In genomic region chr20:57570898-57571297, GRCh38 we compare ENCODE assay signal across 29 cellular contexts. TPM values are rescaled to one million over a fixed set of nuclear protein-coding genes. Genes with fewer than 3 reads are reported as not detected.
"Had no signal": no experiment of that assay in that cellular context is flagged by ENCODE, and none has a peak within 500 bp of the region (broad histone marks: within the 10 kb centered on the region; RNA-seq: fewer than 3 reads in every experiment).

No MANE protein-coding gene starts in this region.

- H3K9me3 ChIP-seq: heart right ventricle, lower lobe of right lung, ovary, psoas muscle, tibial artery had no signal

- H3K27me3 ChIP-seq: ovary had no signal

- H3K36me3 Mint-ChIP-seq: activated CD4-positive, alpha-beta memory T cell treated with anti-CD3 and anti-CD28 coated beads for 36 hours; activated naive CD8-positive, alpha-beta T cell treated with anti-CD3 and anti-CD28 coated beads, Interleukin-2, amount 10 ng/mL, durations not matched to agents 7 days and 5 days; naive thymus-derived CD4-positive, alpha-beta T cell had no signal

- H3K4me1 ChIP-seq: heart right ventricle, lower lobe of right lung, psoas muscle, tibial artery had no signal

- H3K9me3 Mint-ChIP-seq: activated B cell treated with CpG ODN at 0.5 μM for 24 hours; activated CD4-positive, alpha-beta memory T cell treated with anti-CD3 and anti-CD28 coated beads for 36 hours; activated naive CD4-positive, alpha-beta T cell treated with anti-CD3 and anti-CD28 coated beads for 36 hours; activated naive CD8-positive, alpha-beta T cell treated with anti-CD3 and anti-CD28 coated beads, Interleukin-2, amount 10 ng/mL, durations not matched to agents 7 days and 5 days; activated T-cell treated with anti-CD3 and anti-CD28 coated beads, Interleukin-2, amount 50 U/mL, for 72 hours; naive thymus-derived CD4-positive, alpha-beta T cell; stimulated activated naive CD8-positive, alpha-beta T cell treated with anti-CD3 and anti-CD28 coated beads, Interleukin-15, Interleukin-2, amounts not matched to agents 100 ng/mL and 50 ng/mL, for 24 hours had no signal

- FAIRE-seq: bronchial epithelial cell, endometrium, urothelium cell line had no signal

- H3K4me3 ChIP-seq: heart right ventricle, lower lobe of right lung, ovary, psoas muscle, tibial artery had no signal

- H3K27ac ChIP-seq: heart right ventricle, lower lobe of right lung, ovary, psoas muscle, tibial artery had no signal

- H3K4me3 Mint-ChIP-seq: activated B cell treated with CpG ODN at 0.5 μM for 24 hours; activated CD4-positive, alpha-beta memory T cell treated with anti-CD3 and anti-CD28 coated beads for 36 hours; activated CD4-positive, alpha-beta T cell treated with anti-CD3 and anti-CD28 coated beads for 36 hours; activated naive CD4-positive, alpha-beta T cell treated with anti-CD3 and anti-CD28 coated beads for 36 hours; activated naive CD8-positive, alpha-beta T cell treated with anti-CD3 and anti-CD28 coated beads, Interleukin-2, amount 10 ng/mL, durations not matched to agents 7 days and 5 days; activated T-cell treated with anti-CD3 and anti-CD28 coated beads, Interleukin-2, amount 50 U/mL, for 72 hours; naive thymus-derived CD4-positive, alpha-beta T cell; stimulated activated naive CD8-positive, alpha-beta T cell treated with anti-CD3 and anti-CD28 coated beads, Interleukin-15, Interleukin-2, amounts not matched to agents 100 ng/mL and 50 ng/mL, for 24 hours; T-helper 17 cell had no signal

- DNase-seq: activated B cell treated with CpG ODN at 0.5 μM for 24 hours; activated CD4-positive, alpha-beta memory T cell treated with anti-CD3 and anti-CD28 coated beads for 36 hours; activated CD4-positive, alpha-beta T cell treated with anti-CD3 and anti-CD28 coated beads for 36 hours; activated effector memory CD4-positive, alpha-beta T cell treated with Interleukin-2 at 50 U/mL for 16 hours; activated naive CD4-positive, alpha-beta T cell treated with anti-CD3 and anti-CD28 coated beads for 36 hours; activated naive CD8-positive, alpha-beta T cell treated with anti-CD3 and anti-CD28 coated beads, Interleukin-2, amount 10 ng/mL, durations not matched to agents 7 days and 5 days; activated T-cell treated with anti-CD3 and anti-CD28 coated beads, Interleukin-2, amount 50 U/mL, for 72 hours; amniotic stem cell; cortex of kidney; effector CD4-positive, alpha-beta T cell; heart right ventricle; islet precursor cell; left colon; lower lobe of right lung; mesendoderm; naive thymus-derived CD4-positive, alpha-beta T cell; ovary; psoas muscle; right cardiac atrium; stimulated activated CD4-positive, alpha-beta T cell treated with anti-CD3 and anti-CD28 coated beads, Interleukin-1b, Interleukin-23, amount 100 ng/mL, for 48 hours; T-helper 17 cell; tibial artery had no signal

- H3K27ac Mint-ChIP-seq: activated B cell treated with CpG ODN at 0.5 μM for 24 hours; activated CD4-positive, alpha-beta memory T cell treated with anti-CD3 and anti-CD28 coated beads for 36 hours; activated CD4-positive, alpha-beta T cell treated with anti-CD3 and anti-CD28 coated beads for 36 hours; activated naive CD4-positive, alpha-beta T cell treated with anti-CD3 and anti-CD28 coated beads for 36 hours; activated naive CD8-positive, alpha-beta T cell treated with anti-CD3 and anti-CD28 coated beads, Interleukin-2, amount 10 ng/mL, durations not matched to agents 7 days and 5 days; activated T-cell treated with anti-CD3 and anti-CD28 coated beads, Interleukin-2, amount 50 U/mL, for 72 hours; naive thymus-derived CD4-positive, alpha-beta T cell; stimulated activated naive CD8-positive, alpha-beta T cell treated with anti-CD3 and anti-CD28 coated beads, Interleukin-15, Interleukin-2, amounts not matched to agents 100 ng/mL and 50 ng/mL, for 24 hours; T-helper 17 cell had no signal

- H3K4me1 Mint-ChIP-seq: activated B cell treated with CpG ODN at 0.5 μM for 24 hours; activated CD4-positive, alpha-beta T cell treated with anti-CD3 and anti-CD28 coated beads for 36 hours; activated naive CD8-positive, alpha-beta T cell treated with anti-CD3 and anti-CD28 coated beads, Interleukin-2, amount 10 ng/mL, durations not matched to agents 7 days and 5 days; naive thymus-derived CD4-positive, alpha-beta T cell; T-helper 17 cell had no signal

- H3K36me3 ChIP-seq: heart right ventricle, lower lobe of right lung, ovary, tibial artery had no signal

RNA-seq across cellular contexts. Expression of gene PCK1, which starts 10.0 kb away (rescaled TPM):
- total RNA-seq: activated B cell treated with CpG ODN at 0.5 μM for 24 hours; activated CD4-positive, alpha-beta memory T cell treated with anti-CD3 and anti-CD28 coated beads for 36 hours; activated CD4-positive, alpha-beta T cell treated with anti-CD3 and anti-CD28 coated beads for 36 hours; activated naive CD4-positive, alpha-beta T cell treated with anti-CD3 and anti-CD28 coated beads for 36 hours; activated naive CD8-positive, alpha-beta T cell treated with anti-CD3 and anti-CD28 coated beads, Interleukin-2, amount 10 ng/mL, durations not matched to agents 7 days and 5 days; activated T-cell treated with anti-CD3 and anti-CD28 coated beads, Interleukin-2, amount 50 U/mL, for 72 hours; bronchial epithelial cell; epithelial cell of proximal tubule; fibroblast of villous mesenchyme; lower lobe of right lung; naive thymus-derived CD4-positive, alpha-beta T cell; T-helper 17 cell had no signal
- polyA plus RNA-seq: naive thymus-derived CD4-positive, alpha-beta T cell had no signal

RNA-seq across cellular contexts. Expression of gene CTCFL, which starts 46.0 kb away (rescaled TPM):
- total RNA-seq: activated B cell treated with CpG ODN at 0.5 μM for 24 hours; activated CD4-positive, alpha-beta memory T cell treated with anti-CD3 and anti-CD28 coated beads for 36 hours; activated CD4-positive, alpha-beta T cell treated with anti-CD3 and anti-CD28 coated beads for 36 hours; activated naive CD4-positive, alpha-beta T cell treated with anti-CD3 and anti-CD28 coated beads for 36 hours; activated naive CD8-positive, alpha-beta T cell treated with anti-CD3 and anti-CD28 coated beads, Interleukin-2, amount 10 ng/mL, durations not matched to agents 7 days and 5 days; activated T-cell treated with anti-CD3 and anti-CD28 coated beads, Interleukin-2, amount 50 U/mL, for 72 hours; bronchial epithelial cell; fibroblast of villous mesenchyme; heart right ventricle; left colon; lower lobe of right lung; naive thymus-derived CD4-positive, alpha-beta T cell; psoas muscle; right cardiac atrium; skeletal muscle tissue; T-helper 17 cell had no signal
- polyA plus RNA-seq: heart right ventricle; naive thymus-derived CD4-positive, alpha-beta T cell; psoas muscle; right cardiac atrium had no signal

RNA-seq across cellular contexts. Expression of gene ZBP1, which starts 49.3 kb away (rescaled TPM):
- total RNA-seq: bronchial epithelial cell, epithelial cell of proximal tubule, fibroblast of villous mesenchyme had no signal
